Comparison of ENCODE assay signal across 13 cellular contexts in genomic region chr6:168916576-168917207, GRCh38.
DNase-seq lines count a peak whose midpoint lies in the region; ATAC-seq and TF ChIP-seq lines count a peak whose summit lies in the region.
"Had no signal": no experiment of that assay in that cellular context is flagged by ENCODE, and none has a peak within 500 bp of the region (broad histone marks: within the 10 kb centered on the region; RNA-seq: fewer than 3 reads in every experiment).

No MANE protein-coding gene starts in this region.

- H3K4me1 ChIP-seq in SJCRH30 = peaks cover 15% of the 10 kb centered on the region

- H3K27ac ChIP-seq in SJCRH30 = peak overlapping the region; percentile 77

- DNase-seq in SJCRH30 = peak; percentile 88 to 92
- DNase-seq in fibroblast of the aortic adventitia (ENCODE audit: low read depth) = peak; percentile 86
- no peak for DNase-seq in omental fat pad (ENCODE audit: low spot score)
- DNase-seq in ureter (ENCODE audit: low spot score) = peak; percentile 63
- no peak for DNase-seq in NCI-H1694 treated with DMSO at 0.1 percent for 48 hours (lab: John Stamatoyannopoulos, UW)
- no peak for DNase-seq in NCI-H69 (lab: John Stamatoyannopoulos, UW)
- DNase-seq: activated naive CD4-positive, alpha-beta T cell; caudate nucleus; NCI-H2107; NK-92 treated with Interleukin-12 subunit alpha and Interleukin-12 subunit beta, amount 100 ng/mL, for 24 hours had no signal

- no peaks in the 10 kb centered on the region for H3K36me3 ChIP-seq in SJCRH30
- H3K36me3 ChIP-seq: tibial artery had no signal

- peak; percentile 55 for ATAC-seq in omental fat pad (ENCODE audit: low FRiP score)
- ATAC-seq in GM21360 (IDR thresholded peaks at IDR 0.05; ENCODE audit: unreplicated experiment) = no peak
- ATAC-seq: natural killer cell treated with Interleukin-12 subunit alpha and Interleukin-12 subunit beta and Interleukin-15 and Interleukin-18, amount 100 ng/mL, for 72 hours had no signal

- no peaks in the 10 kb centered on the region for H3K9me3 ChIP-seq in SJCRH30 (replicated peaks)
- H3K9me3 ChIP-seq: tibial artery had no signal

- peak overlapping the region; percentile 11 for H3K4me3 ChIP-seq in SJCRH30
- H3K4me3 ChIP-seq in fibroblast of the aortic adventitia (ENCODE audit: low read depth, low read length) = no peak overlapping the region
- H3K4me3 ChIP-seq: tibial artery had no signal

- no peaks in the 10 kb centered on the region for H3K27me3 ChIP-seq in SJCRH30
- H3K27me3 ChIP-seq: tibial artery had no signal

- no peak for TF ChIP-seq CTCF in fibroblast of the aortic adventitia (IDR thresholded peaks at IDR 0.05; ENCODE audit: insufficient read depth, low read length)
- no peak for TF ChIP-seq CTCF in omental fat pad (IDR thresholded peaks at IDR 0.05)

Comparison
In these comparisons a context has a peak if more than half of its experiments do, and no peak if none do; other contexts are left out.
1. DNase-seq: peak in SJCRH30 (2 of 2), fibroblast of the aortic adventitia (single experiment) and ureter (single experiment); none in omental fat pad (single experiment), NCI-H1694 treated with DMSO at 0.1 percent for 48 hours (single experiment) and NCI-H69 (single experiment).